8 cellular contexts compared by ENCODE assay signal in genomic region chr7:151226875-151227782, GRCh38. TPM values are rescaled to one million over a fixed set of nuclear protein-coding genes. Genes with fewer than 3 reads are reported as not detected.
DNase-seq lines count a peak whose midpoint lies in the region; FAIRE-seq and TF ChIP-seq lines count a peak whose summit lies in the region.

TSS of gene ABCF2 (minus strand) at chr7:151227205. CDS start at chr7:151226458, 747 bp downstream.

- no peak for FAIRE-seq in frontal cortex (lab: Jason Lieb, UNC)

- H3K9me3 Mint-ChIP-seq in activated naive CD4-positive, alpha-beta T cell treated with anti-CD3 and anti-CD28 coated beads for 36 hours: no peaks in the 10 kb centered on the region

- no peaks in the 10 kb centered on the region for H3K27me3 Mint-ChIP-seq in activated naive CD4-positive, alpha-beta T cell treated with anti-CD3 and anti-CD28 coated beads for 36 hours (ENCODE audit: low read depth)

- peaks cover 43% of the 10 kb centered on the region for H3K4me1 Mint-ChIP-seq in activated naive CD4-positive, alpha-beta T cell treated with anti-CD3 and anti-CD28 coated beads for 36 hours (ENCODE audit: low read depth)

- DNase-seq in GM03348 (ENCODE audit: low spot score) (peak; percentile 99), HFF-Myc (ENCODE audit: extremely low read depth, low read depth) (peak; percentile 91), NAMALWA (ENCODE audit: low spot score) (peak; percentile 99), SK-N-DZ (ENCODE audit: low spot score) (peak; percentile 97), frontal cortex (ENCODE audit: low spot score in 2 of 2) (peak; percentile 94 to 98), substantia nigra (lab: John Stamatoyannopoulos, UW) (peak; percentile 83 to 99 (median 98))
- peak; percentile 100 for DNase-seq in activated naive CD4-positive, alpha-beta T cell treated with anti-CD3 and anti-CD28 coated beads for 36 hours

- peak within 1 kb of the TSS; percentile 99 for H3K4me3 Mint-ChIP-seq in activated naive CD4-positive, alpha-beta T cell treated with anti-CD3 and anti-CD28 coated beads for 36 hours

- TF ChIP-seq CTCF in HFF-Myc (IDR thresholded peaks at IDR 0.05; ENCODE audit: low read depth, low read length, missing control alignments): no peak
- TF ChIP-seq CTCF in neutrophil (IDR thresholded peaks at IDR 0.05): peak; percentile 41

- peak within 1 kb of the TSS; percentile 75 for H3K27ac ChIP-seq in neutrophil
- H3K27ac ChIP-seq in substantia nigra (ENCODE audit: low read depth, low read length, poor library complexity, severe bottlenecking): peak within 1 kb of the TSS; percentile 85

- peaks cover 6% of the 10 kb centered on the region for H3K27me3 ChIP-seq in neutrophil

- H3K9me3 ChIP-seq in neutrophil: no peaks in the 10 kb centered on the region

- H3K27ac Mint-ChIP-seq in activated naive CD4-positive, alpha-beta T cell treated with anti-CD3 and anti-CD28 coated beads for 36 hours: peak within 1 kb of the TSS; percentile 81

- H3K4me3 ChIP-seq in HFF-Myc (replicated peaks; ENCODE audit: low read depth, low read length) (peak within 1 kb of the TSS; percentile 70), neutrophil (ENCODE audit: low read depth in 1 of 2, low read length in 1 of 2) (peak within 1 kb of the TSS; percentile 84 to 90)

- intact Hi-C loops in activated naive CD4-positive, alpha-beta T cell treated with anti-CD3 and anti-CD28 coated beads for 36 hours (cut with micrococcal nuclease): loop anchor here (1.0 to 2.0 kb wide), 9 partner anchors 17 to 406 kb away; partner anchors contain the start of genes ABCB8 and TMUB1

- H3K36me3 Mint-ChIP-seq in activated naive CD4-positive, alpha-beta T cell treated with anti-CD3 and anti-CD28 coated beads for 36 hours (ENCODE audit: low read depth): peaks cover 32% of the 10 kb centered on the region

- CTCF ChIA-PET in activated naive CD4-positive, alpha-beta T cell treated with anti-CD3 and anti-CD28 coated beads for 36 hours (lab: Charles Lee): interaction anchor here (0.8 to 12.4 kb wide), 6 partner anchors 18 to 88 kb away, joined by 3 to 97 read pairs (median 4); no protein-coding TSS in a partner anchor

- H3K4me1 ChIP-seq in neutrophil (ENCODE audit: control insufficient read depth in 1 of 2, insufficient read depth in 1 of 2, low read depth in 1 of 2, low read length in 1 of 2): peaks cover 27 to 30% of the 10 kb centered on the region in 2 experiments

- H3K36me3 ChIP-seq in neutrophil: peaks cover 27% of the 10 kb centered on the region

RNA-seq across cellular contexts. Expression of gene ABCF2, which starts in this region (rescaled TPM):
- 47.9 and 53.6 TPM in 2 replicates for polyA plus RNA-seq in SK-N-DZ (2014; cell fraction: cytosol; rRNA removed)
- 26.4 and 29.3 TPM in 2 replicates for polyA plus RNA-seq in SK-N-DZ (2014; cell fraction: nucleus; rRNA removed)
- 10 to 100 TPM; 33.9 to 35.5 TPM for total RNA-seq in activated naive CD4-positive, alpha-beta T cell treated with anti-CD3 and anti-CD28 coated beads for 36 hours
- total RNA-seq in frontal cortex: 38.3 TPM

Comparison
In these comparisons a context has a peak if more than half of its experiments do, and no peak if none do; other contexts are left out.
1. Peak in every context shown above with its lines: DNase-seq, H3K4me3 ChIP-seq and H3K27ac ChIP-seq.